15 cellular contexts compared by ENCODE assay signal in genomic region chrX:100976211-100976610, GRCh38. TPM values are rescaled to one million over a fixed set of nuclear protein-coding genes. Genes with fewer than 3 reads are reported as not detected.
DNase-seq lines count a peak whose midpoint lies in the region; ATAC-seq, FAIRE-seq and TF ChIP-seq lines count a peak whose summit lies in the region.
"Had no signal": no experiment of that assay in that cellular context is flagged by ENCODE, and none has a peak within 500 bp of the region (broad histone marks: within the 10 kb centered on the region; RNA-seq: fewer than 3 reads in every experiment).

No MANE protein-coding gene starts in this region.

- H3K27me3 ChIP-seq in bronchial epithelial cell (ENCODE audit: control insufficient read depth, insufficient read depth, low read length): no peaks in the 10 kb centered on the region
- H3K27me3 ChIP-seq: BLaER1 treated with 17β-estradiol and CSF1 and Interleukin-3, amounts not matched to agents 10 nM and 100 nM had no signal

- H3K36me3 ChIP-seq in bronchial epithelial cell (ENCODE audit: control insufficient read depth, insufficient read depth, low read length): no peaks in the 10 kb centered on the region
- H3K36me3 ChIP-seq: BLaER1 treated with 17β-estradiol and CSF1 and Interleukin-3, amounts not matched to agents 10 nM and 100 nM had no signal

- H3K4me3 ChIP-seq in bronchial epithelial cell (ENCODE audit: low read depth, low read length): no peak overlapping the region
- H3K4me3 ChIP-seq: BLaER1 treated with 17β-estradiol and CSF1 and Interleukin-3, amounts not matched to agents 10 nM and 100 nM; GM23338 had no signal

- no peak for FAIRE-seq in bronchial epithelial cell (lab: Jason Lieb, UNC)
- FAIRE-seq: G401.6 had no signal

- TF ChIP-seq CTCF in bronchial epithelial cell (IDR thresholded peaks at IDR 0.05; ENCODE audit: insufficient read depth, low read length, severe bottlenecking): no peak

- DNase-seq in EL (peak; percentile 19), M059J (ENCODE audit: low read depth) (peak; percentile 58), bronchial epithelial cell (ENCODE audit: low read depth) (peak; percentile 44), hippocampal formation (lab: John Stamatoyannopoulos, UW) (no peak), NCI-H1694 (lab: John Stamatoyannopoulos, UW) (no peak)
- no peak for DNase-seq in activated CD4-positive, CD25-positive, alpha-beta regulatory T cell (lab: John Stamatoyannopoulos, UW)
- DNase-seq: CD4-positive, CD25-positive, alpha-beta regulatory T cell; DMS53; H7; KBM-7 had no signal

- ATAC-seq in activated CD4-positive, CD25-positive, alpha-beta regulatory T cell treated with anti-CD3 and anti-CD28 coated beads, Interleukin-2, amount 50 U/mL, for 24 hours: no peak
- ATAC-seq: GM23338 had no signal

RNA-seq across cellular contexts. Expression of gene ARL13A, which starts 6.7 kb away (rescaled TPM):
- not detected in 2 replicates for total RNA-seq in M059J (2014; rRNA removed; shearing (Covaris generic))
- not detected in 2 replicates for total RNA-seq in bronchial epithelial cell
- total RNA-seq: A673; CD4-positive, CD25-positive, alpha-beta regulatory T cell; GM23338; H7 had no signal

RNA-seq across cellular contexts. Expression of gene XKRX, which starts 47.5 kb away (rescaled TPM):
- 3.2 and 3.7 TPM in 2 replicates for total RNA-seq in M059J (2014; rRNA removed; shearing (Covaris generic))
- total RNA-seq in bronchial epithelial cell: under 0.01 and 1.9 TPM in 2 replicates
- total RNA-seq: A673 had no signal

Comparison
In these comparisons a context has a peak if more than half of its experiments do, and no peak if none do; other contexts are left out.
1. DNase-seq: peak in EL (single experiment), M059J (single experiment) and bronchial epithelial cell (single experiment); none in hippocampal formation (0 of 2), activated CD4-positive, CD25-positive, alpha-beta regulatory T cell (0 of 4) and NCI-H1694 (single experiment).